Comparison of ENCODE assay signal across 21 cellular contexts in genomic region chr9:107005201-107005600, GRCh38.
A peak's percentile ranks its signal among the peaks of the same experiment; 100 is the strongest.
DNase-seq lines count a peak whose midpoint lies in the region; ATAC-seq and TF ChIP-seq lines count a peak whose summit lies in the region.
"Had no signal": no experiment of that assay in that cellular context is flagged by ENCODE, and none has a peak within 500 bp of the region (broad histone marks: within the 10 kb centered on the region; RNA-seq: fewer than 3 reads in every experiment).

No MANE protein-coding gene starts in this region.

- intact Hi-C loops in mammary epithelial cell (cut with micrococcal nuclease), result no loop called here

- H3K4me3 ChIP-seq in Karpas-422 (ENCODE audit: low read length) (no peak overlapping the region), mammary epithelial cell (replicated peaks in 1 of 3; ENCODE audit: insufficient read depth in 1 of 3, low read depth in 2 of 3, low read length in 3 of 3) (no peak overlapping the region)
- H3K4me3 ChIP-seq: BLaER1, GM23338, HAP-1 had no signal

- H3K27me3 Mint-ChIP-seq in brain, result no peaks in the 10 kb centered on the region
- H3K27me3 Mint-ChIP-seq: CD4-positive, CD25-positive, alpha-beta regulatory T cell had no signal

- peaks cover 13% of the 10 kb centered on the region for H3K4me1 ChIP-seq in Karpas-422 (ENCODE audit: low read length)
- H3K4me1 ChIP-seq in mammary epithelial cell (ENCODE audit: insufficient read depth, low read length), result no peaks in the 10 kb centered on the region
- H3K4me1 ChIP-seq: BLaER1, Caco-2 had no signal

- peaks cover 93% of the 10 kb centered on the region for H3K36me3 Mint-ChIP-seq in brain
- H3K36me3 Mint-ChIP-seq: CD4-positive, CD25-positive, alpha-beta regulatory T cell; CD8-positive, alpha-beta T cell had no signal

- in situ Hi-C loops in mammary epithelial cell (cut with MboI; ENCODE audit: low sequenced_read_pairs in 2 of 2), result no loop called here

- H3K27ac ChIP-seq in Karpas-422 (ENCODE audit: low read length), result no peak overlapping the region
- no peak overlapping the region for H3K27ac ChIP-seq in mammary epithelial cell (ENCODE audit: insufficient read depth, low read depth, low read length)
- H3K27ac ChIP-seq: 22Rv1, BLaER1, C4-2B had no signal

- dilution Hi-C loops in mammary epithelial cell (cut with HindIII; ENCODE audit: low sequenced_read_pairs), result no loop called here

- peak overlapping the region in 3 of 5 experiments; percentile 1 to 54 (median 16) for H3K27ac Mint-ChIP-seq in brain
- H3K27ac Mint-ChIP-seq: B cell; CD4-positive, CD25-positive, alpha-beta regulatory T cell; CD8-positive, alpha-beta T cell; GM23338; HFFc6 had no signal

- no peaks in the 10 kb centered on the region for H3K36me3 ChIP-seq in Karpas-422 (ENCODE audit: insufficient read depth, low read length)
- peaks cover 6% of the 10 kb centered on the region for H3K36me3 ChIP-seq in mammary epithelial cell (ENCODE audit: insufficient read depth, low read length)

- H3K27me3 ChIP-seq in Karpas-422 (ENCODE audit: low read length) (no peaks in the 10 kb centered on the region), mammary epithelial cell (ENCODE audit: insufficient read depth, low read length) (no peaks in the 10 kb centered on the region)
- H3K27me3 ChIP-seq: BLaER1 had no signal

- H3K9ac ChIP-seq in Karpas-422 (ENCODE audit: low read length) (no peak overlapping the region), mammary epithelial cell (ENCODE audit: insufficient read depth, low read length) (no peak overlapping the region)
- H3K9ac ChIP-seq: BLaER1 had no signal

- H3K79me2 ChIP-seq in Karpas-422 (ENCODE audit: low read length), result no peaks in the 10 kb centered on the region
- no peaks in the 10 kb centered on the region for H3K79me2 ChIP-seq in mammary epithelial cell (ENCODE audit: insufficient read depth, low read length)

- peaks cover 0 to 9% (median 8%) of the 10 kb centered on the region in 5 experiments for H3K9me3 Mint-ChIP-seq in brain
- H3K9me3 Mint-ChIP-seq: CD8-positive, alpha-beta T cell; GM23338; HFFc6 had no signal

- H4K20me1 ChIP-seq in Karpas-422 (ENCODE audit: insufficient read depth, low read depth, low read length) (no peaks in the 10 kb centered on the region), mammary epithelial cell (ENCODE audit: insufficient read depth, low read length) (no peaks in the 10 kb centered on the region)
- H4K20me1 ChIP-seq: BLaER1 had no signal

- H3K4me2 ChIP-seq in Karpas-422 (ENCODE audit: low read depth, low read length, poor library complexity, severe bottlenecking) (peak overlapping the region; percentile 32), mammary epithelial cell (ENCODE audit: insufficient read depth, low read depth, low read length) (no peak overlapping the region)
- H3K4me2 ChIP-seq: BLaER1, GM23338 had no signal

- H3K9me3 ChIP-seq in Karpas-422 (ENCODE audit: low read length), result no peaks in the 10 kb centered on the region
- no peaks in the 10 kb centered on the region for H3K9me3 ChIP-seq in mammary epithelial cell (replicated peaks; ENCODE audit: insufficient read depth, low read length)
- H3K9me3 ChIP-seq: Caco-2, HAP-1 had no signal

- ATAC-seq in GM18498 (IDR thresholded peaks at IDR 0.05; ENCODE audit: unreplicated experiment), result no peak
- no peak for ATAC-seq in GM18517 (IDR thresholded peaks at IDR 0.05; ENCODE audit: unreplicated experiment)
- ATAC-seq: CD8-positive, alpha-beta T cell; GM23338 had no signal

- H3K4me1 Mint-ChIP-seq in brain, result peaks cover 47% of the 10 kb centered on the region
- H3K4me1 Mint-ChIP-seq: CD4-positive, CD25-positive, alpha-beta regulatory T cell had no signal

- H2AFZ ChIP-seq in Karpas-422 (ENCODE audit: low read length) (no peak overlapping the region), mammary epithelial cell (ENCODE audit: low read depth, low read length) (no peak overlapping the region)
- H2AFZ ChIP-seq: GM23338 had no signal

- TF ChIP-seq CTCF in brain (conservative IDR thresholded peaks at IDR 0.05) (no peak), mammary epithelial cell (conservative IDR thresholded peaks at IDR 0.05 in 1 of 2, IDR thresholded peaks at IDR 0.05 in 1 of 2; ENCODE audit: extremely low read depth in 1 of 2, insufficient read depth in 1 of 2, low read depth in 1 of 2, low read length in 2 of 2) (no peak)

- peak; percentile 8 for DNase-seq in NCI-H146 (lab: John Stamatoyannopoulos, UW)
- no peak for DNase-seq in NCI-H146 treated with DMSO at 0.1 percent for 48 hours (lab: John Stamatoyannopoulos, UW; ENCODE audit: unreplicated experiment)
- peak; percentile 63 for DNase-seq in Karpas-422
- no peak for DNase-seq in DMS 273 (lab: John Stamatoyannopoulos, UW; ENCODE audit: unreplicated experiment)
- no peak for DNase-seq in mammary epithelial cell
- DNase-seq: Caco-2; CD4-positive, CD25-positive, alpha-beta regulatory T cell; CD8-positive, alpha-beta T cell; DMS 273 treated with DMSO at 0.1 percent for 48 hours; DMS79; GF-D8; HFFc6 had no signal

- H3K4me3 Mint-ChIP-seq in brain, result no peak overlapping the region
- H3K4me3 Mint-ChIP-seq: B cell; CD4-positive, CD25-positive, alpha-beta regulatory T cell; CD8-positive, alpha-beta T cell; GM23338; HFFc6 had no signal

- no TSS peak for BruUV-seq in mammary epithelial cell (replicated peaks; lab: Mats Ljungman, UMichigan)

- 85% methylated on average over 3 of the region's 3 CpGs for WGBS in mammary epithelial cell (ENCODE audit: low coverage, missing lambda C conversion rate)

- no peaks in the 10 kb centered on the region for H3K9me2 ChIP-seq in Karpas-422 (replicated peaks; ENCODE audit: insufficient read depth, low read length)

- CTCF ChIA-PET in mammary epithelial cell (lab: Charles Lee; ENCODE audit: low non-redundant PET), result no interaction called here

Comparison
In these comparisons a context has a peak if more than half of its experiments do, and no peak if none do; other contexts are left out.
1. DNase-seq: peak in NCI-H146 (single experiment) and Karpas-422 (single experiment); none in NCI-H146 treated with DMSO at 0.1 percent for 48 hours (single experiment), DMS 273 (single experiment) and mammary epithelial cell (single experiment).